23 cellular contexts compared by ENCODE assay signal in genomic region chr1:65830306-65830705, GRCh38. TPM values are rescaled to one million over a fixed set of nuclear protein-coding genes. Genes with fewer than 3 reads are reported as not detected.
DNase-seq lines count a peak whose midpoint lies in the region; ATAC-seq and TF ChIP-seq lines count a peak whose summit lies in the region.
"Had no signal": no experiment of that assay in that cellular context is flagged by ENCODE, and none has a peak within 500 bp of the region (broad histone marks: within the 10 kb centered on the region; RNA-seq: fewer than 3 reads in every experiment).

No MANE protein-coding gene starts in this region.

- ATAC-seq in activated CD4-positive, alpha-beta T cell treated with anti-CD3 and anti-CD28 coated beads for 36 hours, result peak; percentile 82
- ATAC-seq in GM21717 (IDR thresholded peaks at IDR 0.05; ENCODE audit: unreplicated experiment) (peak; percentile 67), SK-N-SH treated with all-trans-retinoic acid at 6 μM for 48 hours (no peak), gastrocnemius medialis (no peak)
- ATAC-seq: sciatic nerve had no signal

- H3K9me3 Mint-ChIP-seq in activated CD4-positive, alpha-beta T cell treated with anti-CD3 and anti-CD28 coated beads for 36 hours (ENCODE audit: low read depth), result no peaks in the 10 kb centered on the region
- H3K9me3 Mint-ChIP-seq: mesothelial cell of epicardium had no signal

- no peak overlapping the region for H3K4me3 Mint-ChIP-seq in activated CD4-positive, alpha-beta T cell treated with anti-CD3 and anti-CD28 coated beads for 36 hours
- H3K4me3 Mint-ChIP-seq: activated naive CD8-positive, alpha-beta T cell; mesothelial cell of epicardium had no signal

- TF ChIP-seq POLR2A in gastrocnemius medialis (IDR thresholded peaks at IDR 0.05), result no peak

- POLR2A ChIA-PET in activated CD4-positive, alpha-beta T cell treated with anti-CD3 and anti-CD28 coated beads for 36 hours (lab: Charles Lee), result no interaction called here

- H3K36me3 ChIP-seq in gastrocnemius medialis, result no peaks in the 10 kb centered on the region
- H3K36me3 ChIP-seq: tibial artery had no signal

- no peak overlapping the region for H3K27ac ChIP-seq in gastrocnemius medialis
- H3K27ac ChIP-seq: C4-2B, SK-N-MC, tibial artery had no signal

- H3K27ac Mint-ChIP-seq in activated CD4-positive, alpha-beta T cell treated with anti-CD3 and anti-CD28 coated beads for 36 hours, result no peak overlapping the region
- H3K27ac Mint-ChIP-seq: activated naive CD8-positive, alpha-beta T cell; mesothelial cell of epicardium had no signal

- no peaks in the 10 kb centered on the region for H3K36me3 Mint-ChIP-seq in activated CD4-positive, alpha-beta T cell treated with anti-CD3 and anti-CD28 coated beads for 36 hours (ENCODE audit: low read depth)
- H3K36me3 Mint-ChIP-seq: activated naive CD8-positive, alpha-beta T cell; mesothelial cell of epicardium had no signal

- DNase-seq in activated CD4-positive, alpha-beta T cell treated with anti-CD3 and anti-CD28 coated beads for 36 hours, result no peak
- no peak for DNase-seq in activated CD4-positive, alpha-beta T cell treated with anti-CD3 and anti-CD28 coated beads for 48 hours
- DNase-seq in NCI-H226 (peak; percentile 33), glomerular visceral epithelial cell (ENCODE audit: extremely low spot score) (peak; percentile 6), gastrocnemius medialis (no peak), GM19238 (ENCODE audit: insufficient read length, low spot score) (no peak)
- DNase-seq: 8988T; DMS79; hippocampal formation; kidney glomerular epithelial cell; NCI-H187; NCI-H510A treated with DMSO at 0.1 percent for 48 hours; nucleus accumbens; stimulated activated CD4-positive, alpha-beta T cell treated with anti-CD3 and anti-CD28 coated beads, Interleukin-4, amount 100 ng/mL, for 1 hour; stimulated activated CD8-positive, alpha-beta memory T cell treated with anti-CD3 and anti-CD28 coated beads, Interleukin-4, amount 100 ng/mL, for 48 hours; tibial artery had no signal

- in situ Hi-C loops in gastrocnemius medialis (cut with MboI; ENCODE audit: low sequenced_read_pairs in 4 of 4), result no loop called here

- peaks cover 4% of the 10 kb centered on the region for H3K4me1 Mint-ChIP-seq in activated CD4-positive, alpha-beta T cell treated with anti-CD3 and anti-CD28 coated beads for 36 hours
- H3K4me1 Mint-ChIP-seq: mesothelial cell of epicardium had no signal

- H3K4me3 ChIP-seq in gastrocnemius medialis, result no peak overlapping the region
- H3K4me3 ChIP-seq: SK-N-MC, tibial artery had no signal

- CTCF ChIA-PET in activated CD4-positive, alpha-beta T cell treated with anti-CD3 and anti-CD28 coated beads for 36 hours (lab: Charles Lee), result interaction anchor here (1.3 to 1.5 kb wide), 2 partner anchors 18 to 143 kb away, joined by 4 read pairs; no protein-coding TSS in a partner anchor

- intact Hi-C loops in activated CD4-positive, alpha-beta T cell treated with anti-CD3 and anti-CD28 coated beads for 36 hours (cut with DNase I, micrococcal nuclease), result loop anchor here in 1 of 2 experiments (1.0 kb wide), 1 partner anchor 18 kb away; no protein-coding TSS in a partner anchor
- intact Hi-C loops in gastrocnemius medialis (cut with DNase I; ENCODE audit: low total_unique reads), result no loop called here

- H3K27me3 ChIP-seq in gastrocnemius medialis, result no peaks in the 10 kb centered on the region
- H3K27me3 ChIP-seq: tibial artery had no signal

- H3K27me3 Mint-ChIP-seq in activated CD4-positive, alpha-beta T cell treated with anti-CD3 and anti-CD28 coated beads for 36 hours, result peaks cover 24% of the 10 kb centered on the region

- H3K9me3 ChIP-seq in gastrocnemius medialis, result no peaks in the 10 kb centered on the region
- H3K9me3 ChIP-seq: tibial artery had no signal

- no peak for TF ChIP-seq CTCF in gastrocnemius medialis (IDR thresholded peaks at IDR 0.05 in 4 of 5, conservative IDR thresholded peaks at IDR 0.05 in 1 of 5)

- H3K4me1 ChIP-seq in gastrocnemius medialis, result no peaks in the 10 kb centered on the region
- H3K4me1 ChIP-seq: tibial artery had no signal

TF ChIP-seq in SK-N-SH treated with all-trans-retinoic acid at 6 μM for 48 hours, 23 proteins besides CTCF, POLR2A, EP300 and RAD21:
- no peak for TF ChIP-seq ESRRG (CRISPR knock-in tag; IDR thresholded peaks at IDR 0.05)
- TF ChIP-seq CREB5 (CRISPR knock-in tag; IDR thresholded peaks at IDR 0.05; ENCODE audit: low read depth), result no peak
- TF ChIP-seq ZFP3 (CRISPR knock-in tag; IDR thresholded peaks at IDR 0.05), result no peak
- no peak for TF ChIP-seq ZNF8 (CRISPR knock-in tag; IDR thresholded peaks at IDR 0.05)
- TF ChIP-seq ZNF565 (CRISPR knock-in tag; conservative IDR thresholded peaks at IDR 0.05; ENCODE audit: low read depth), result no peak
- TF ChIP-seq GLIS3 (CRISPR knock-in tag; IDR thresholded peaks at IDR 0.05), result no peak
- TF ChIP-seq CSRNP3 (CRISPR knock-in tag; IDR thresholded peaks at IDR 0.05), result no peak
- no peak for TF ChIP-seq ISL1 (CRISPR knock-in tag; IDR thresholded peaks at IDR 0.05)
- TF ChIP-seq TOX (CRISPR knock-in tag; IDR thresholded peaks at IDR 0.05; ENCODE audit: borderline replicate concordance), result no peak
- TF ChIP-seq ZC3H10 (CRISPR knock-in tag; IDR thresholded peaks at IDR 0.05), result no peak
- TF ChIP-seq TCF4 (CRISPR knock-in tag; IDR thresholded peaks at IDR 0.05; ENCODE audit: borderline replicate concordance), result no peak
- no peak for TF ChIP-seq RARB (CRISPR knock-in tag; IDR thresholded peaks at IDR 0.05)
- no peak for TF ChIP-seq ARNTL (CRISPR knock-in tag; IDR thresholded peaks at IDR 0.05; ENCODE audit: borderline replicate concordance, low read depth)

RNA-seq across cellular contexts. Expression of gene PDE4B, which starts 37.6 kb away (rescaled TPM):
- total RNA-seq in activated CD4-positive, alpha-beta T cell treated with anti-CD3 and anti-CD28 coated beads for 36 hours, result 10 to 100 TPM; 24.2 to 24.7 TPM
- 1 to 10 TPM; 4.5 to 8.5 (median 7.9) TPM for total RNA-seq in gastrocnemius medialis

Comparison
In these comparisons a context has a peak if more than half of its experiments do, and no peak if none do; other contexts are left out.
1. ATAC-seq: peak in activated CD4-positive, alpha-beta T cell treated with anti-CD3 and anti-CD28 coated beads for 36 hours (single experiment) and GM21717 (single experiment); none in SK-N-SH treated with all-trans-retinoic acid at 6 μM for 48 hours (single experiment) and gastrocnemius medialis (0 of 2).
2. DNase-seq: peak in NCI-H226 (single experiment) and glomerular visceral epithelial cell (single experiment); none in activated CD4-positive, alpha-beta T cell treated with anti-CD3 and anti-CD28 coated beads for 36 hours (single experiment), activated CD4-positive, alpha-beta T cell treated with anti-CD3 and anti-CD28 coated beads for 48 hours (single experiment), gastrocnemius medialis (0 of 2) and GM19238 (single experiment).